In genomic region chr12:21360632-21361031, GRCh38 we compare ENCODE assay signal across 10 cellular contexts. TPM values are rescaled to one million over a fixed set of nuclear protein-coding genes. Genes with fewer than 3 reads are reported as not detected.
"Had no signal": no experiment of that assay in that cellular context is flagged by ENCODE, and none has a peak within 500 bp of the region (broad histone marks: within the 10 kb centered on the region; RNA-seq: fewer than 3 reads in every experiment).

No MANE protein-coding gene starts in this region.

RNA-seq across cellular contexts. Expression of gene IAPP, which starts 12.1 kb away (rescaled TPM):
- total RNA-seq: OCI-LY7, PC-3, Peyer's patch, Right ventricle myocardium inferior, Right ventricle myocardium superior, RPMI7951, SJCRH30, SJSA1, SK-MEL-5 had no signal
- polyA plus RNA-seq: SK-N-SH had no signal

RNA-seq across cellular contexts. Expression of gene SLCO1A2, which starts 25.9 kb away (rescaled TPM):
- total RNA-seq: OCI-LY7, PC-3, Peyer's patch, Right ventricle myocardium inferior, Right ventricle myocardium superior, RPMI7951, SJSA1, SK-MEL-5 had no signal
